14 cellular contexts compared by ENCODE assay signal in the genomic region with DNA sequence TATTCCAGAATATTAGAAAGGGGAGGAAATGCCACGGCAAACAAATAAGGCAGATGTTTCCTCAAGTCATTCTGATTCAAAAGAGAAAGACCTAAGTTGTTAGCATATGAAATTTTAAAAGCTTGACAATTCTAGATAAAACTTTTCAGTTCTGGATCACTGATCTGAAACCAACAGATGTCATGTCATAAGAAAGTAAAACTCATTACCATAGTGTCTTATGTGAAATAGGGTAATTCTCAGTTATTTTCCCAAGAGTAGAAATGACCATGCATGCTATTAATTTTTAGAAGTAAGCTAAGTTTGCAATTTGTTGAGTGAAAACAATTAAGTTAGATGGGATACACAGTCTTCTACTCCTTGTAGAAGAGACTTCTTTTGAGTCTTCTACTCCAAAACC.
DNase-seq lines count a peak whose midpoint lies in the region; ATAC-seq and TF ChIP-seq lines count a peak whose summit lies in the region.
"Had no signal": no experiment of that assay in that cellular context is flagged by ENCODE, and none has a peak within 500 bp of the region (broad histone marks: within the 10 kb centered on the region; RNA-seq: fewer than 3 reads in every experiment).

No MANE protein-coding gene starts in this region.

- no peak for TF ChIP-seq CTCF in HFFc6 (IDR thresholded peaks at IDR 0.05)

- in situ Hi-C loops in KBM-7 (cut with MboI; ENCODE audit: low pct_unique_long_range_greater_than_20kb, low sequenced_read_pairs): no loop called here

- H3K27me3 Mint-ChIP-seq in HFFc6 (ENCODE audit: insufficient read depth): 0 out of 2 replicates have a peak, but pooled peaks cover 2% of the 10 kb centered on the region
- H3K27me3 Mint-ChIP-seq: activated CD8-positive, alpha-beta T cell treated with anti-CD3 and anti-CD28 coated beads for 36 hours; CD4-positive, CD25-positive, alpha-beta regulatory T cell had no signal

- no peaks in the 10 kb centered on the region for H3K9me3 Mint-ChIP-seq in HFFc6
- H3K9me3 Mint-ChIP-seq: activated CD8-positive, alpha-beta T cell treated with anti-CD3 and anti-CD28 coated beads for 36 hours; endodermal cell had no signal

- H3K27ac Mint-ChIP-seq in HFFc6: no peak overlapping the region
- H3K27ac Mint-ChIP-seq: activated CD8-positive, alpha-beta T cell treated with anti-CD3 and anti-CD28 coated beads for 36 hours; CD4-positive, CD25-positive, alpha-beta regulatory T cell; endodermal cell had no signal

- DNase-seq in kidney tubule cell (ENCODE audit: low spot score) (peak; percentile 7), HFFc6 (no peak), KBM-7 (no peak)
- DNase-seq: activated CD8-positive, alpha-beta T cell treated with anti-CD3 and anti-CD28 coated beads for 36 hours; activated gamma-delta T cell treated with Interleukin-2 at 50 U/mL for 16 hours; CD4-positive, CD25-positive, alpha-beta regulatory T cell; endodermal cell; kidney; NCI-H345; retina had no signal

- no peaks in the 10 kb centered on the region for H3K4me1 Mint-ChIP-seq in HFFc6 (ENCODE audit: low read depth)
- H3K4me1 Mint-ChIP-seq: CD4-positive, CD25-positive, alpha-beta regulatory T cell; endodermal cell had no signal

- H3K36me3 Mint-ChIP-seq in HFFc6 (ENCODE audit: low read depth): no peaks in the 10 kb centered on the region
- H3K36me3 Mint-ChIP-seq: CD4-positive, CD25-positive, alpha-beta regulatory T cell had no signal

- no peak overlapping the region for H3K4me3 Mint-ChIP-seq in HFFc6
- H3K4me3 Mint-ChIP-seq: activated CD8-positive, alpha-beta T cell treated with anti-CD3 and anti-CD28 coated beads for 36 hours; CD4-positive, CD25-positive, alpha-beta regulatory T cell; endodermal cell had no signal

- ATAC-seq in GM18867 (IDR thresholded peaks at IDR 0.05; ENCODE audit: unreplicated experiment) (peak; percentile 64), GM21786 (IDR thresholded peaks at IDR 0.05; ENCODE audit: unreplicated experiment) (peak; percentile 61), HG03139 (IDR thresholded peaks at IDR 0.05; ENCODE audit: unreplicated experiment) (peak; percentile 68), GM21528 (IDR thresholded peaks at IDR 0.05; ENCODE audit: low FRiP score, unreplicated experiment) (no peak)
- ATAC-seq: activated CD8-positive, alpha-beta T cell treated with anti-CD3 and anti-CD28 coated beads for 36 hours had no signal
